ENCODE assay signal across 12 cellular contexts in genomic region chr1:66231162-66232077, GRCh38.
A peak's percentile ranks its signal among the peaks of the same experiment; 100 is the strongest.
DNase-seq lines count a peak whose midpoint lies in the region; ATAC-seq and TF ChIP-seq lines count a peak whose summit lies in the region.
"Had no signal": no experiment of that assay in that cellular context is flagged by ENCODE, and none has a peak within 500 bp of the region (broad histone marks: within the 10 kb centered on the region; RNA-seq: fewer than 3 reads in every experiment).

No MANE protein-coding gene starts in this region.

- H3K27ac Mint-ChIP-seq in activated T-helper 17 cell treated with anti-CD3 and anti-CD28 coated beads, Interleukin-2, amount 50 U/mL, for 72 hours = peak overlapping the region; percentile 39

- peaks cover 0 to 3% (median 0%) of the 10 kb centered on the region in 4 donors for H3K4me1 ChIP-seq in tibial nerve
- H3K4me1 ChIP-seq: pancreas had no signal

- TF ChIP-seq CTCF in kidney epithelial cell (IDR thresholded peaks at IDR 0.05; ENCODE audit: insufficient read depth, low read length, poor library complexity, severe bottlenecking) (no peak), tibial nerve (IDR thresholded peaks at IDR 0.05) (no peak)

- H3K9me3 Mint-ChIP-seq in activated T-helper 17 cell treated with anti-CD3 and anti-CD28 coated beads, Interleukin-2, amount 50 U/mL, for 72 hours = no peaks in the 10 kb centered on the region

- CTCF ChIA-PET in HEK293T (lab: Yijun Ruan, JAX) = interaction anchor here (1.5 kb wide), 1 partner anchor 11 kb away, joined by 3 read pairs; no protein-coding TSS in a partner anchor

- TF ChIP-seq EP300 in tibial nerve (IDR thresholded peaks at IDR 0.05) = no peak

- peak; percentile 99 for ATAC-seq in activated T-helper 17 cell treated with anti-CD3 and anti-CD28 coated beads, Interleukin-2, amount 50 U/mL, for 72 hours (replicated peaks)
- ATAC-seq in GM19035 (IDR thresholded peaks at IDR 0.05; ENCODE audit: unreplicated experiment) (no peak), GM18868 (IDR thresholded peaks at IDR 0.05; ENCODE audit: unreplicated experiment) (no peak), HG02642 (IDR thresholded peaks at IDR 0.05; ENCODE audit: poor library complexity, unreplicated experiment) (no peak)

- H3K36me3 ChIP-seq in kidney epithelial cell (ENCODE audit: control insufficient read depth, insufficient read depth, low read length) = no peaks in the 10 kb centered on the region
- no peaks in the 10 kb centered on the region for H3K36me3 ChIP-seq in tibial nerve
- H3K36me3 ChIP-seq: pancreas had no signal

- H3K4me1 Mint-ChIP-seq in activated T-helper 17 cell treated with anti-CD3 and anti-CD28 coated beads, Interleukin-2, amount 50 U/mL, for 72 hours = peaks cover 6% of the 10 kb centered on the region

- POLR2A ChIA-PET in HEK293T (lab: Yijun Ruan, JAX) = no interaction called here

- TF ChIP-seq POLR2A in tibial nerve (IDR thresholded peaks at IDR 0.05) = no peak

- DNase-seq in DMS153 treated with DMSO at 0.1 percent for 48 hours (lab: John Stamatoyannopoulos, UW; ENCODE audit: unreplicated experiment) (peak; percentile 68), HEK293T (ENCODE audit: extremely low spot score) (no peak), kidney epithelial cell (ENCODE audit: low read depth) (peak; percentile 47), tibial nerve (ENCODE audit: low spot score in 2 of 2) (no peak)
- DNase-seq: NCI-H146; pancreas; stimulated activated CD4-positive, alpha-beta T cell treated with anti-CD3 and anti-CD28 coated beads, Interleukin-2, amount 100 ng/mL, for 24 hours; stimulated activated naive CD4-positive, alpha-beta T cell had no signal

- peaks cover 4% of the 10 kb centered on the region for H3K27me3 Mint-ChIP-seq in activated T-helper 17 cell treated with anti-CD3 and anti-CD28 coated beads, Interleukin-2, amount 50 U/mL, for 72 hours

- no peak overlapping the region for H3K4me3 ChIP-seq in kidney epithelial cell (ENCODE audit: low read depth, low read length)
- H3K4me3 ChIP-seq in tibial nerve = no peak overlapping the region
- H3K4me3 ChIP-seq: pancreas had no signal

- H3K27ac ChIP-seq in tibial nerve = no peak overlapping the region
- H3K27ac ChIP-seq: pancreas had no signal

- H3K36me3 Mint-ChIP-seq in activated T-helper 17 cell treated with anti-CD3 and anti-CD28 coated beads, Interleukin-2, amount 50 U/mL, for 72 hours (ENCODE audit: low read depth) = no peaks in the 10 kb centered on the region

- 57 to 68% methylated on average over 2 of the region's 2 CpGs for WGBS in tibial nerve, 2 donors

- H3K27me3 ChIP-seq in kidney epithelial cell (ENCODE audit: control insufficient read depth, insufficient read depth, low read length) (no peaks in the 10 kb centered on the region), tibial nerve (no peaks in the 10 kb centered on the region)
- H3K27me3 ChIP-seq: pancreas had no signal

- no peaks in the 10 kb centered on the region for H3K9me3 ChIP-seq in tibial nerve
- H3K9me3 ChIP-seq: pancreas had no signal

- peak overlapping the region; percentile 10 for H3K4me3 Mint-ChIP-seq in activated T-helper 17 cell treated with anti-CD3 and anti-CD28 coated beads, Interleukin-2, amount 50 U/mL, for 72 hours

TF ChIP-seq in HEK293T, 16 proteins besides CTCF, POLR2A, EP300 and RAD21:
- TF ChIP-seq SUZ12 (IDR thresholded peaks at IDR 0.05) (no peak), NFRKB (IDR thresholded peaks at IDR 0.05) (no peak), TARDBP (IDR thresholded peaks at IDR 0.05) (no peak), L3MBTL2 (conservative IDR thresholded peaks at IDR 0.05) (no peak), ARNT (IDR thresholded peaks at IDR 0.05) (no peak)
- TF ChIP-seq, protein P1, sequence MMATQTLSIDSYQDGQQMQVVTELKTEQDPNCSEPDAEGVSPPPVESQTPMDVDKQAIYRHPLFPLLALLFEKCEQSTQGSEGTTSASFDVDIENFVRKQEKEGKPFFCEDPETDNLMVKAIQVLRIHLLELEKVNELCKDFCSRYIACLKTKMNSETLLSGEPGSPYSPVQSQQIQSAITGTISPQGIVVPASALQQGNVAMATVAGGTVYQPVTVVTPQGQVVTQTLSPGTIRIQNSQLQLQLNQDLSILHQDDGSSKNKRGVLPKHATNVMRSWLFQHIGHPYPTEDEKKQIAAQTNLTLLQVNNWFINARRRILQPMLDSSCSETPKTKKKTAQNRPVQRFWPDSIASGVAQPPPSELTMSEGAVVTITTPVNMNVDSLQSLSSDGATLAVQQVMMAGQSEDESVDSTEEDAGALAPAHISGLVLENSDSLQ (IDR thresholded peaks at IDR 0.05) = 0 out of 2 replicates have a peak, but pooled peaks have one; percentile 11

Comparison
In these comparisons a context has a peak if more than half of its experiments do, and no peak if none do; other contexts are left out.
1. DNase-seq: peak in DMS153 treated with DMSO at 0.1 percent for 48 hours (single experiment) and kidney epithelial cell (single experiment); none in HEK293T (single experiment) and tibial nerve (0 of 2).